28 cellular contexts compared by ENCODE assay signal in the genomic region with DNA sequence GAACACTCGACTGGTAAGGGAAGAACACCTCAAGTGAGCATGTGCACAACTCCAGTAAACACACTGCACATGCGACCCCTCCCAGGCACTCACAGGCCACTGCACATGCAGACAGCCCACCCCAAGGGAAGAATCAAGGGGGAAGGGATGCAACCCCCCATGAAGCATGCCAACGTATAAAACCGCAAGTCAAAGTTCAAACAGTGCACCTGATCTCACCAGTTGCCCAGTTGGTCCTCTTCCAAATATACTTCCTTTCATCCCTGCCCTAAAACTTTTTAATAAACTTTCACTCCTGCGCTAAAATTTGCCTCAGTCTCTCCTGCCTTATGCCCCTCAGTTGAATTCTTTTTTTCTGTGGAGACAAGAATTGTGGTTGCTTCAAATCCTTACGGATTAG. TPM values are rescaled to one million over a fixed set of nuclear protein-coding genes. Genes with fewer than 3 reads are reported as not detected.
"Had no signal": no experiment of that assay in that cellular context is flagged by ENCODE, and none has a peak within 500 bp of the region (broad histone marks: within the 10 kb centered on the region; RNA-seq: fewer than 3 reads in every experiment).

No MANE protein-coding gene starts in this region.

- H3K4me1 ChIP-seq: ascending aorta had no signal

- H3K4me3 ChIP-seq: ascending aorta, cardiac muscle cell had no signal

- DNase-seq: activated B cell treated with CpG ODN at 0.5 μM for 24 hours; activated CD4-positive, alpha-beta memory T cell treated with anti-CD3 and anti-CD28 coated beads for 36 hours; activated CD4-positive, alpha-beta T cell treated with anti-CD3 and anti-CD28 coated beads for 4 hours; activated CD4-positive, alpha-beta T cell treated with anti-CD3 and anti-CD28 coated beads, Interleukin-2, amount 10 ng/mL, durations not matched to agents 24 days and 14 days; activated CD4-positive, alpha-beta T cell treated with anti-CD3 and anti-CD28 coated beads, Interleukin-2, amount 50 U/mL, for 1 hour; activated CD4-positive, alpha-beta T cell treated with anti-CD3 and anti-CD28 coated beads, Interleukin-2, amount 50 U/mL, for 4 hours; activated CD4-positive, CD25-positive, alpha-beta regulatory T cell treated with anti-CD3 and anti-CD28 coated beads, Interleukin-2, amount 50 U/mL, for 72 hours; activated CD8-positive, alpha-beta memory T cell treated with anti-CD3 and anti-CD28 coated beads, Interleukin-2, amount 50 U/mL, for 48 hours; activated CD8-positive, alpha-beta T cell treated with anti-CD3 and anti-CD28 coated beads for 36 hours; activated effector memory CD4-positive, alpha-beta T cell treated with Interleukin-2 at 50 U/mL for 16 hours; activated gamma-delta T cell; activated naive CD4-positive, alpha-beta T cell treated with anti-CD3 and anti-CD28 coated beads, Interleukin-2, amount 10 ng/mL, durations not matched to agents 7 days and 5 days; activated naive CD4-positive, alpha-beta T cell treated with Interleukin-2 at 50 U/mL for 16 hours; activated naive CD8-positive, alpha-beta T cell treated with anti-CD3 and anti-CD28 coated beads, Interleukin-2, amount 10 ng/mL, durations not matched to agents 7 days and 5 days; activated naive CD8-positive, alpha-beta T cell treated with anti-CD3 and anti-CD28 coated beads, Interleukin-2, amount 50 U/mL, for 24 hours; activated T-cell treated with anti-CD3 and anti-CD28 coated beads, Interleukin-2, amount 50 U/mL, for 24 hours; activated T-cell treated with anti-CD3 and anti-CD28 coated beads, Interleukin-2, amount 50 U/mL, for 48 hours; amygdala; anterior cingulate cortex; caudate nucleus; cerebellar nuclear complex; T-helper 2 cell; T-helper 9 cell had no signal

- ATAC-seq: activated CD8-positive, alpha-beta T cell treated with anti-CD3 and anti-CD28 coated beads for 36 hours; activated naive CD8-positive, alpha-beta T cell treated with anti-CD3 and anti-CD28 coated beads, Interleukin-2, amount 50 U/mL, for 24 hours had no signal

- H3K27ac ChIP-seq: ascending aorta, cardiac muscle cell, VCaP had no signal

- H3K27me3 ChIP-seq: ascending aorta, cardiac muscle cell had no signal

- FAIRE-seq: bronchial epithelial cell, TTC549 had no signal

- H3K9me3 ChIP-seq: ascending aorta had no signal

- H3K36me3 ChIP-seq: ascending aorta, cardiac muscle cell had no signal

RNA-seq across cellular contexts. Expression of gene TOM1L1, which starts 51.0 kb away (rescaled TPM):
- total RNA-seq: activated B cell treated with CpG ODN at 0.5 μM for 24 hours; activated CD8-positive, alpha-beta T cell treated with anti-CD3 and anti-CD28 coated beads for 36 hours; activated naive CD8-positive, alpha-beta T cell treated with anti-CD3 and anti-CD28 coated beads, Interleukin-2, amount 10 ng/mL, durations not matched to agents 7 days and 5 days had no signal
